In genomic region chr6:78771619-78772018, GRCh38 we compare ENCODE assay signal across 1 cellular context.
TF ChIP-seq lines count a peak whose summit lies in the region.

No MANE protein-coding gene starts in this region.

TF ChIP-seq in HEK293, 187 proteins besides CTCF, POLR2A, EP300 and RAD21 (continued from another document):
- TF ChIP-seq ZBTB44 (tag by site-specific recombination; IDR thresholded peaks at IDR 0.05): no peak
- no peak for TF ChIP-seq ZNF626 (tag by site-specific recombination; IDR thresholded peaks at IDR 0.05)
- no peak for TF ChIP-seq ZBTB11 (tag by site-specific recombination; conservative IDR thresholded peaks at IDR 0.05; ENCODE audit: low read depth)
- no peak for TF ChIP-seq ZSCAN23 (tag by site-specific recombination; IDR thresholded peaks at IDR 0.05)
- TF ChIP-seq PATZ1 (tag by site-specific recombination; IDR thresholded peaks at IDR 0.05): no peak
- no peak for TF ChIP-seq HOXC10 (CRISPR knock-in tag; IDR thresholded peaks at IDR 0.05)
- TF ChIP-seq TRIM28 (IDR thresholded peaks at IDR 0.05; ENCODE audit: borderline replicate concordance, low read length): no peak
- no peak for TF ChIP-seq ZNF645 (tag by site-specific recombination; IDR thresholded peaks at IDR 0.05)
- no peak for TF ChIP-seq KLF9 (tag by site-specific recombination; IDR thresholded peaks at IDR 0.05; ENCODE audit: low read depth)
- 0 out of 2 replicates have a peak, but pooled peaks have one; percentile 11 for TF ChIP-seq ZNF585B (tag by site-specific recombination; IDR thresholded peaks at IDR 0.05)
- TF ChIP-seq PRDM6 (tag by site-specific recombination; IDR thresholded peaks at IDR 0.05): peak; percentile 55; the same call in 1 of the 2 replicates
- TF ChIP-seq ZNF155 (tag by site-specific recombination; IDR thresholded peaks at IDR 0.05): no peak
- TF ChIP-seq WT1 (tag by site-specific recombination; IDR thresholded peaks at IDR 0.05): peak; percentile 27; the same call in 1 of the 2 replicates
